Comparison of ENCODE assay signal across 8 cellular contexts in genomic region chr9:136947955-136948510, GRCh38. TPM values are rescaled to one million over a fixed set of nuclear protein-coding genes. Genes with fewer than 3 reads are reported as not detected.
DNase-seq lines count a peak whose midpoint lies in the region; ATAC-seq and TF ChIP-seq lines count a peak whose summit lies in the region.

No MANE protein-coding gene starts in this region.

- WGBS in esophagus squamous epithelium, 2 donors = 22 to 35% methylated on average over 7 to 12 of the region's 15 CpGs

- no peak overlapping the region for H3K27ac Mint-ChIP-seq in nephron progenitor cell

- no peaks in the 10 kb centered on the region for H3K9me3 ChIP-seq in esophagus squamous epithelium

- no peaks in the 10 kb centered on the region for H3K9me3 Mint-ChIP-seq in nephron progenitor cell

- peaks cover 13% of the 10 kb centered on the region for H3K27me3 Mint-ChIP-seq in nephron progenitor cell (ENCODE audit: low read depth, poor library complexity)

- TF ChIP-seq CTCF in GM10248 (IDR thresholded peaks at IDR 0.05; ENCODE audit: control extremely low read depth, extremely low read depth, low read depth, missing control alignments) (peak; percentile 71), esophagus squamous epithelium (IDR thresholded peaks at IDR 0.05) (peak in 5 of 6 experiments; percentile 24 to 51 (median 40)), nephron progenitor cell (IDR thresholded peaks at IDR 0.05) (peak; percentile 52), coronary artery (IDR thresholded peaks at IDR 0.05) (no peak)

- DNase-seq in ACHN (peak; percentile 30), GM10248 (ENCODE audit: extremely low spot score) (no peak), esophagus squamous epithelium (lab: John Stamatoyannopoulos, UW) (no peak), nephron progenitor cell (peak; percentile 73), coronary artery (ENCODE audit: low spot score) (no peak)

- no peak overlapping the region for H3K4me3 ChIP-seq in esophagus squamous epithelium
- H3K4me3 ChIP-seq in coronary artery = no peak overlapping the region

- intact Hi-C loops in esophagus squamous epithelium (cut with DNase I) = loop anchor here (10.0 kb wide), 1 partner anchor 93 kb away; the partner anchor contains the start of gene MAMDC4

- peak overlapping the region; percentile 18 to 91 (median 70) for H3K27ac ChIP-seq in esophagus squamous epithelium
- H3K27ac ChIP-seq in coronary artery = peak overlapping the region in 1 of 2 donors; percentile 4

- no peaks in the 10 kb centered on the region for H3K27me3 ChIP-seq in esophagus squamous epithelium

- H3K4me1 ChIP-seq in esophagus squamous epithelium = peaks cover 22 to 60% (median 38%) of the 10 kb centered on the region in 3 donors

- H3K36me3 Mint-ChIP-seq in nephron progenitor cell (ENCODE audit: low read depth) = no peaks in the 10 kb centered on the region

- peak overlapping the region; percentile 69 for H3K4me3 Mint-ChIP-seq in nephron progenitor cell

- CTCF ChIA-PET in GM10248 (lab: Yijun Ruan, JAX) = interaction anchor here (0.6 to 6.5 kb wide), 33 partner anchors 9 to 289 kb away, joined by 3 to 126 read pairs (median 4); partner anchors contain the start of genes ABCA2, AJM1, FUT7 and MAN1B1

- POLR2A ChIA-PET in GM10248 (lab: Yijun Ruan, JAX) = interaction anchor here (0.6 to 1.6 kb wide), 3 partner anchors 40 to 293 kb away, joined by 3 to 6 read pairs (median 4); partner anchors contain the start of genes CYSRT1 and TUBB4B

- ATAC-seq in HG03280 (IDR thresholded peaks at IDR 0.05; ENCODE audit: unreplicated experiment) = no peak
- no peak for ATAC-seq in HG03442 (IDR thresholded peaks at IDR 0.05; ENCODE audit: unreplicated experiment)

- TF ChIP-seq POLR2A in Raji (IDR thresholded peaks at IDR 0.05; ENCODE audit: insufficient read depth, low read depth, low read length) (0 out of 2 replicates have a peak, but pooled peaks have one; percentile 27), esophagus squamous epithelium (IDR thresholded peaks at IDR 0.05) (no peak)

- H3K4me1 Mint-ChIP-seq in nephron progenitor cell = peaks cover 4% of the 10 kb centered on the region

- in situ Hi-C loops in ACHN (cut with HindIII; ENCODE audit: low pct_ligation_motif_present, low pct_unique_long_range_greater_than_20kb, low sequenced_read_pairs) = no loop called here

- H3K36me3 ChIP-seq in esophagus squamous epithelium = peaks cover 0 to 2% (median 0%) of the 10 kb centered on the region in 3 donors

RNA-seq across cellular contexts. Expression of gene C8G, which starts 3.0 kb away (rescaled TPM):
- total RNA-seq in esophagus squamous epithelium = 1 to 10 TPM in 1 of 4 donors, not detected in 3; 1.6 TPM

RNA-seq across cellular contexts. Expression of gene FBXW5, which starts 3.5 kb away (rescaled TPM):
- total RNA-seq in esophagus squamous epithelium = 100 to 1,000 TPM; 146 to 210 (median 163) TPM

RNA-seq across cellular contexts. Expression of gene LCN12, which starts 4.0 kb away (rescaled TPM):
- total RNA-seq in esophagus squamous epithelium = not detected

RNA-seq across cellular contexts. Expression of gene PTGDS, which starts 29.3 kb away (rescaled TPM):
- total RNA-seq in esophagus squamous epithelium = 100 to 1,000 TPM in 1 of 4 donors, 1 to 10 TPM in 3; 1.7 to 208 (median 4.8) TPM

RNA-seq across cellular contexts. Expression of gene LCNL1, which starts 34.8 kb away (rescaled TPM):
- under 1 TPM in 1 of 4 donors, not detected in 3; 0.19 TPM for total RNA-seq in esophagus squamous epithelium

Comparison
In these comparisons a context has a peak if more than half of its experiments do, and no peak if none do; other contexts are left out.
1. DNase-seq: peak in ACHN (single experiment) and nephron progenitor cell (single experiment); none in GM10248 (single experiment), esophagus squamous epithelium (single experiment) and coronary artery (single experiment).